Comparison of ENCODE assay signal across 22 cellular contexts in genomic region chr4:105679186-105679585, GRCh38. TPM values are rescaled to one million over a fixed set of nuclear protein-coding genes. Genes with fewer than 3 reads are reported as not detected.
DNase-seq lines count a peak whose midpoint lies in the region; ATAC-seq, FAIRE-seq and TF ChIP-seq lines count a peak whose summit lies in the region.
"Had no signal": no experiment of that assay in that cellular context is flagged by ENCODE, and none has a peak within 500 bp of the region (broad histone marks: within the 10 kb centered on the region; RNA-seq: fewer than 3 reads in every experiment).

No MANE protein-coding gene starts in this region.

- intact Hi-C loops in HepG2 (cut with micrococcal nuclease; ENCODE audit: unreplicated experiment), result loop anchor here (10.0 kb wide), 1 partner anchor 154 kb away; no protein-coding TSS in a partner anchor

- no peaks in the 10 kb centered on the region for H4K20me1 ChIP-seq in HepG2 (ENCODE audit: insufficient read depth, low read length)

- H3K4me3 Mint-ChIP-seq in endodermal cell, result no peak overlapping the region
- H3K4me3 Mint-ChIP-seq: activated naive CD4-positive, alpha-beta T cell treated with anti-CD3 and anti-CD28 coated beads, Interleukin-2, amount 10 ng/mL, durations not matched to agents 7 days and 5 days; brain; CD4-positive, alpha-beta memory T cell had no signal

- POLR2A ChIA-PET in HepG2 (lab: Yijun Ruan, JAX), result no interaction called here

- H3K27ac ChIP-seq in liver (ENCODE audit: low read depth in 1 of 2, low read length in 2 of 2), result no peak overlapping the region
- H3K27ac ChIP-seq in HepG2 (ENCODE audit: extremely low read length, insufficient read depth, low read length), result no peak overlapping the region
- peak overlapping the region; percentile 85 for H3K27ac ChIP-seq in VCaP
- H3K27ac ChIP-seq in endodermal cell (ENCODE audit: low read depth, low read length), result no peak overlapping the region
- H3K27ac ChIP-seq: esophagus muscularis mucosa, heart left ventricle, neutrophil, skin epidermis had no signal

- H3K4me1 ChIP-seq in liver (ENCODE audit: control insufficient read depth in 4 of 4, insufficient read depth in 4 of 4, low read length in 3 of 4) (peaks cover 0 to 5% (median 3%) of the 10 kb centered on the region in 4 donors), HepG2 (ENCODE audit: insufficient read depth, low read length) (no peaks in the 10 kb centered on the region), endodermal cell (ENCODE audit: control insufficient read depth, insufficient read depth, low read length) (no peaks in the 10 kb centered on the region)
- H3K4me1 ChIP-seq: esophagus muscularis mucosa, heart left ventricle had no signal

- peaks cover 0 to 17% (median 8%) of the 10 kb centered on the region in 4 donors for H3K36me3 ChIP-seq in liver (ENCODE audit: control insufficient read depth in 4 of 4, insufficient read depth in 3 of 4, low read depth in 1 of 4, low read length in 3 of 4)
- peaks cover 5 to 11% of the 10 kb centered on the region in 2 experiments; a peak in 4 of 5 replicates for H3K36me3 ChIP-seq in HepG2 (replicated peaks in 1 of 2; ENCODE audit: control insufficient read depth in 1 of 2, insufficient read depth in 2 of 2, low read length in 2 of 2)
- H3K36me3 ChIP-seq in endodermal cell (ENCODE audit: control insufficient read depth, insufficient read depth, low read length), result peaks cover 18% of the 10 kb centered on the region

- no peaks in the 10 kb centered on the region for H3K27me3 Mint-ChIP-seq in endodermal cell (ENCODE audit: insufficient read depth)
- H3K27me3 Mint-ChIP-seq: activated naive CD4-positive, alpha-beta T cell treated with anti-CD3 and anti-CD28 coated beads, Interleukin-2, amount 10 ng/mL, durations not matched to agents 7 days and 5 days; brain; CD4-positive, alpha-beta memory T cell had no signal

- TF ChIP-seq CTCF in liver (IDR thresholded peaks at IDR 0.05; ENCODE audit: low read depth, low read length, missing input control) (no peak), HepG2 (CRISPR knock-in tag; IDR thresholded peaks at IDR 0.05) (no peak), VCaP (conservative IDR thresholded peaks at IDR 0.05) (no peak), endodermal cell (conservative IDR thresholded peaks at IDR 0.05) (no peak)

- no TSS peak for BruUV-seq in HepG2 (replicated peaks; lab: Mats Ljungman, UMichigan)

- H3K9me3 Mint-ChIP-seq in endodermal cell, result no peaks in the 10 kb centered on the region
- H3K9me3 Mint-ChIP-seq: activated naive CD4-positive, alpha-beta T cell treated with anti-CD3 and anti-CD28 coated beads, Interleukin-2, amount 10 ng/mL, durations not matched to agents 7 days and 5 days; brain had no signal

- no peak overlapping the region for H3K4me2 ChIP-seq in HepG2 (ENCODE audit: low read depth, low read length)

- no peak overlapping the region for H2AFZ ChIP-seq in HepG2 (ENCODE audit: low read length)

- no peaks in the 10 kb centered on the region for H3K4me1 Mint-ChIP-seq in endodermal cell
- H3K4me1 Mint-ChIP-seq: activated naive CD4-positive, alpha-beta T cell treated with anti-CD3 and anti-CD28 coated beads, Interleukin-2, amount 10 ng/mL, durations not matched to agents 7 days and 5 days; brain; CD4-positive, alpha-beta memory T cell had no signal

- DNase-seq in HepG2 (ENCODE audit: low spot score) (no peak), iris pigment epithelial cell (ENCODE audit: low read depth) (peak; percentile 13), SK-N-DZ (ENCODE audit: low spot score) (no peak), endodermal cell (no peak), pons (ENCODE audit: low spot score) (no peak)
- no peak for DNase-seq in activated T-cell treated with anti-CD3 and anti-CD28 coated beads, Interleukin-2, amount 50 U/mL, for 1 hour
- DNase-seq: activated CD4-positive, alpha-beta T cell treated with anti-CD3 and anti-CD28 coated beads, Interleukin-2, amount 50 U/mL, for 48 hours; activated naive CD4-positive, alpha-beta T cell treated with anti-CD3 and anti-CD28 coated beads, Interleukin-2, amount 10 ng/mL, durations not matched to agents 7 days and 5 days; CD4-positive, alpha-beta memory T cell; heart left ventricle; Kasumi-1; NCI-H1436; NCI-H524 treated with DMSO at 0.1 percent for 48 hours; stimulated activated CD4-positive, alpha-beta T cell treated with anti-CD3 and anti-CD28 coated beads, Interleukin-4, amount 100 ng/mL, for 4 hours; stimulated activated CD8-positive, alpha-beta memory T cell treated with anti-CD3 and anti-CD28 coated beads, Interleukin-4, amount 100 ng/mL, for 48 hours had no signal

- ATAC-seq in HepG2, result no peak
- ATAC-seq: HCT116, heart left ventricle had no signal

- WGBS in liver, result 47% methylated on average over 2 of the region's 2 CpGs
- 60% methylated on average over 2 of the region's 2 CpGs for WGBS in HepG2 (ENCODE audit: low lambda C conversion rate)
- WGBS in endodermal cell (ENCODE audit: insufficient coverage in 1 of 2, insufficient read length in 1 of 2), 2 experiments, result 88 to 90% methylated on average over 2 of the region's 2 CpGs

- TF ChIP-seq EP300 in HepG2 (IDR thresholded peaks at IDR 0.05; ENCODE audit: low read depth in 2 of 2, low read length in 2 of 2), result no peak
- no peak for TF ChIP-seq EP300 in HepG2 (CRISPR knock-in tag; IDR thresholded peaks at IDR 0.05; ENCODE audit: borderline replicate concordance)

- in situ Hi-C loops in HepG2 (cut with HindIII; ENCODE audit: extremely low pct_ligation_motif_present, low pct_unique_long_range_greater_than_20kb), result no loop called here

- no peak for TF ChIP-seq RAD21 in liver (IDR thresholded peaks at IDR 0.05)
- TF ChIP-seq RAD21 in HepG2 (CRISPR knock-in tag; IDR thresholded peaks at IDR 0.05), result no peak

- no peak overlapping the region for H3K4me3 ChIP-seq in liver (ENCODE audit: low read depth in 1 of 3, low read length in 3 of 3)
- no peak overlapping the region for H3K4me3 ChIP-seq in HepG2 (replicated peaks in 1 of 3; ENCODE audit: insufficient read depth in 1 of 3, low read depth in 2 of 3, low read length in 3 of 3)
- H3K4me3 ChIP-seq in endodermal cell (ENCODE audit: low read length), result no peak overlapping the region
- H3K4me3 ChIP-seq: esophagus muscularis mucosa, heart left ventricle, skin epidermis had no signal

- H3K27ac Mint-ChIP-seq in endodermal cell, result no peak overlapping the region
- H3K27ac Mint-ChIP-seq: activated naive CD4-positive, alpha-beta T cell treated with anti-CD3 and anti-CD28 coated beads, Interleukin-2, amount 10 ng/mL, durations not matched to agents 7 days and 5 days; brain had no signal

- H3K9me3 ChIP-seq in liver (ENCODE audit: control insufficient read depth in 4 of 4, low read length in 3 of 4), result no peaks in the 10 kb centered on the region
- H3K9me3 ChIP-seq in HepG2 (ENCODE audit: low read length), result no peaks in the 10 kb centered on the region
- no peaks in the 10 kb centered on the region for H3K9me3 ChIP-seq in endodermal cell (ENCODE audit: control insufficient read depth, low read length)
- H3K9me3 ChIP-seq: esophagus muscularis mucosa, heart left ventricle, neutrophil had no signal

- no peak for FAIRE-seq in HepG2 (lab: Jason Lieb, UNC)

- peaks cover 5% of the 10 kb centered on the region for H3K36me3 Mint-ChIP-seq in endodermal cell (ENCODE audit: low read depth)

- no peak overlapping the region for H3K9ac ChIP-seq in liver (ENCODE audit: low read depth in 1 of 2, low read length in 2 of 2)
- no peak overlapping the region for H3K9ac ChIP-seq in HepG2 (ENCODE audit: insufficient read depth, low read depth, low read length)
- no peak overlapping the region for H3K9ac ChIP-seq in endodermal cell (ENCODE audit: extremely low read depth, low read length, poor library complexity, severe bottlenecking)

- CTCF ChIA-PET in HepG2 (lab: Yijun Ruan, JAX; ENCODE audit: low intra/inter-chr PET ratio, low total read pairs), result no interaction called here

- H3K27me3 ChIP-seq in liver (ENCODE audit: control insufficient read depth in 4 of 4, insufficient read depth in 4 of 4, low read length in 3 of 4), result no peaks in the 10 kb centered on the region
- H3K27me3 ChIP-seq in HepG2 (ENCODE audit: control insufficient read depth in 1 of 2, insufficient read depth in 2 of 2, low read length in 2 of 2), result no peaks in the 10 kb centered on the region
- no peaks in the 10 kb centered on the region for H3K27me3 ChIP-seq in endodermal cell (ENCODE audit: control insufficient read depth, insufficient read depth, low read length, poor library complexity, severe bottlenecking)
- H3K27me3 ChIP-seq: esophagus muscularis mucosa, heart left ventricle, neutrophil had no signal

- H3K79me2 ChIP-seq in HepG2 (ENCODE audit: insufficient read depth, low read length), result no peaks in the 10 kb centered on the region

- TF ChIP-seq POLR2A in HepG2 (IDR thresholded peaks at IDR 0.05; ENCODE audit: insufficient read depth in 1 of 2, low read depth in 2 of 2, low read length in 2 of 2), result no peak

RNA-seq across cellular contexts. Expression of gene INTS12, which starts 29.3 kb away (rescaled TPM):
- total RNA-seq in liver, result 10 to 100 TPM in 1 of 2 donors, 1 to 10 TPM in 1; 9.4 to 15.8 TPM
- 10 to 100 TPM; 11.2 to 16.4 TPM for polyA plus RNA-seq in liver
- 21.1 and 22.9 TPM in 2 replicates for total RNA-seq in HepG2 (2016; rRNA removed; fragmentation: Illumina TruSeq; extraction: Trizol)
- total RNA-seq in HepG2 (2016; cell fraction: cytosol; rRNA removed; fragmentation: Illumina TruSeq; extraction: Trizol; ENCODE audit: low read depth), result 14.8 and 15.8 TPM in 2 replicates
- total RNA-seq in HepG2 (2016; cell fraction: insoluble cytoplasmic fraction; rRNA removed; fragmentation: Illumina TruSeq; extraction: Trizol), result 17.9 and 22.1 TPM in 2 replicates
- 19.4 and 20.9 TPM in 2 replicates for total RNA-seq in HepG2 (2016; cell fraction: membrane; rRNA removed; fragmentation: Illumina TruSeq; extraction: Trizol)
- total RNA-seq in HepG2 (2016; cell fraction: nucleus; rRNA removed; fragmentation: Illumina TruSeq; extraction: Trizol), result 19.1 and 20.9 TPM in 2 replicates
- 16.0 and 20.2 TPM in 2 replicates for polyA plus RNA-seq in HepG2 (2011; rRNA removed)
- 11.3 and 15.3 TPM in 2 replicates for polyA plus RNA-seq in HepG2 (2011; cell fraction: cytosol; rRNA removed)
- polyA plus RNA-seq in HepG2 (2011; cell fraction: nucleus; rRNA removed), result 10.7 TPM in 2 replicates
- polyA plus RNA-seq in HepG2 (2012), result 14.8 and 15.5 TPM in 2 replicates
- 10.0 and 11.7 TPM in 2 replicates for polyA plus RNA-seq in HepG2 (2016; cell fraction: cytosol; fragmentation: Illumina TruSeq; extraction: Trizol; ENCODE audit: low read depth)
- polyA plus RNA-seq in HepG2 (2016; cell fraction: insoluble cytoplasmic fraction; fragmentation: Illumina TruSeq; extraction: Trizol; ENCODE audit: low read depth), result 30.2 and 30.6 TPM in 2 replicates
- 15.0 and 16.8 TPM in 2 replicates for polyA plus RNA-seq in HepG2 (2016; cell fraction: membrane; fragmentation: Illumina TruSeq; extraction: Trizol; ENCODE audit: low read depth)
- polyA plus RNA-seq in HepG2 (2016; cell fraction: nucleus; fragmentation: Illumina TruSeq; extraction: Trizol; ENCODE audit: insufficient read depth, low read depth), result 26.7 and 29.3 TPM in 2 replicates
- 7.7 and 14.9 TPM in 2 replicates for polyA minus RNA-seq in HepG2 (2011; rRNA and poly(A)+ RNA removed; ENCODE audit: low replicate concordance)
- 6.8 and 8.8 TPM in 2 replicates for polyA minus RNA-seq in HepG2 (2011; cell fraction: cytosol; rRNA and poly(A)+ RNA removed)
- 23.5 and 28.8 TPM in 2 replicates for polyA minus RNA-seq in HepG2 (2011; cell fraction: nucleus; rRNA and poly(A)+ RNA removed)
- polyA plus RNA-seq in SK-N-DZ (2014; cell fraction: cytosol; rRNA removed), result 13.8 and 23.4 TPM in 2 replicates
- 30.6 and 32.0 TPM in 2 replicates for polyA plus RNA-seq in SK-N-DZ (2014; cell fraction: nucleus; rRNA removed)
- total RNA-seq in endodermal cell, result 10 to 100 TPM; 13.5 to 15.7 TPM
- polyA plus RNA-seq in endodermal cell (2013, experiment 1 of 2), result 28.1 TPM
- polyA plus RNA-seq in endodermal cell (2013, experiment 2 of 2), result 23.9 TPM

RNA-seq across cellular contexts. Expression of gene GSTCD, which starts 29.4 kb away (rescaled TPM):
- total RNA-seq in liver (1 to 10 TPM; 7.1 to 8.7 TPM), HepG2 (2016; rRNA removed; fragmentation: Illumina TruSeq; extraction: Trizol) (30.8 and 38.7 TPM in 2 replicates), endodermal cell (10 to 100 TPM; 24.7 to 30.6 TPM)
- polyA plus RNA-seq in liver (1 to 10 TPM; 1.2 to 1.5 TPM), HepG2 (2011; rRNA removed) (6.7 and 7.9 TPM in 2 replicates)
- 8.2 and 9.8 TPM in 2 replicates for total RNA-seq in HepG2 (2016; cell fraction: cytosol; rRNA removed; fragmentation: Illumina TruSeq; extraction: Trizol; ENCODE audit: low read depth)
- total RNA-seq in HepG2 (2016; cell fraction: insoluble cytoplasmic fraction; rRNA removed; fragmentation: Illumina TruSeq; extraction: Trizol), result 29.7 and 37.3 TPM in 2 replicates
- 14.8 and 16.0 TPM in 2 replicates for total RNA-seq in HepG2 (2016; cell fraction: membrane; rRNA removed; fragmentation: Illumina TruSeq; extraction: Trizol)
- 32.5 and 34.0 TPM in 2 replicates for total RNA-seq in HepG2 (2016; cell fraction: nucleus; rRNA removed; fragmentation: Illumina TruSeq; extraction: Trizol)
- 4.1 and 4.5 TPM in 2 replicates for polyA plus RNA-seq in HepG2 (2011; cell fraction: cytosol; rRNA removed)
- 3.7 and 4.3 TPM in 2 replicates for polyA plus RNA-seq in HepG2 (2011; cell fraction: nucleus; rRNA removed)
- polyA plus RNA-seq in HepG2 (2012), result 4.2 and 6.7 TPM in 2 replicates
- polyA plus RNA-seq in HepG2 (2016; cell fraction: cytosol; fragmentation: Illumina TruSeq; extraction: Trizol; ENCODE audit: low read depth), result 0.76 and 0.88 TPM in 2 replicates
- polyA plus RNA-seq in HepG2 (2016; cell fraction: insoluble cytoplasmic fraction; fragmentation: Illumina TruSeq; extraction: Trizol; ENCODE audit: low read depth), result 17.7 and 19.5 TPM in 2 replicates
- 3.2 TPM in 2 replicates for polyA plus RNA-seq in HepG2 (2016; cell fraction: membrane; fragmentation: Illumina TruSeq; extraction: Trizol; ENCODE audit: low read depth)
- 13.4 and 14.3 TPM in 2 replicates for polyA plus RNA-seq in HepG2 (2016; cell fraction: nucleus; fragmentation: Illumina TruSeq; extraction: Trizol; ENCODE audit: insufficient read depth, low read depth)
- polyA minus RNA-seq in HepG2 (2011; rRNA and poly(A)+ RNA removed; ENCODE audit: low replicate concordance), result 7.8 and 9.3 TPM in 2 replicates
- 9.1 and 9.4 TPM in 2 replicates for polyA minus RNA-seq in HepG2 (2011; cell fraction: cytosol; rRNA and poly(A)+ RNA removed)
- 21.8 and 26.5 TPM in 2 replicates for polyA minus RNA-seq in HepG2 (2011; cell fraction: nucleus; rRNA and poly(A)+ RNA removed)
- 14.9 and 18.4 TPM in 2 replicates for polyA plus RNA-seq in SK-N-DZ (2014; cell fraction: cytosol; rRNA removed)
- 10.2 and 27.1 TPM in 2 replicates for polyA plus RNA-seq in SK-N-DZ (2014; cell fraction: nucleus; rRNA removed)
- 24.0 TPM for polyA plus RNA-seq in endodermal cell (2013, experiment 1 of 2)
- polyA plus RNA-seq in endodermal cell (2013, experiment 2 of 2), result 25.8 TPM
